Comparison of ENCODE assay signal across 1 cellular context in the genomic region with DNA sequence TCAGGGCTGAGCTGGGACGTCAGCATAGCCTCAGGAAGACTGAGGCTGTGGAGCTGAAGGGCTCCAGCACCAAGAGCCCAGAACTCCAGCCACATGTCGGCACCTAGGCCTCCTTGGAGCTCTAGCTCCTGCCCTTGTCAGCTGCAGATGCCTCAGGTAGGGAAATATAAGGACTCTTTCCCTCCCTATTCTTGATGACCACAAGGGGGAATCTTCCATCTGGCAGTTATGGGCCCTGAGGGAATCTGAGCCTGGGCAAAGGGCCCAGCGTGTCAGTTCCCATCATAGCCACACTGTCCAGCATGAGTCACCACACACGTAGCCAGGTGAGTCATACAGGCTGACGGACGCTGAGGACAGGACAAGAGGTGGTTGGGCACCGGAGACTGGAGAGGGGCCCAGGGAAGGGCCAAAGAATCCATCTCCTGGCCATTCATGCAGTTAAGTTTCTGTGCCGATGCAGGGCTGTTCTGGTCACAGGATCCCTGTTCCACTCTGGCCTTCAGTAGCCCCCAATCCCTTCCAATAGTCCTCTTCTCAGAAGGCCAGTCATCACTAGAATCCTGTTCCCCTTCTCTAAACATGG.
TF ChIP-seq lines count a peak whose summit lies in the region.

No MANE protein-coding gene starts in this region.

TF ChIP-seq in HEK293, 187 proteins besides CTCF, POLR2A, EP300 and RAD21 (continued from another document and continues in another):
- TF ChIP-seq, protein P1, sequence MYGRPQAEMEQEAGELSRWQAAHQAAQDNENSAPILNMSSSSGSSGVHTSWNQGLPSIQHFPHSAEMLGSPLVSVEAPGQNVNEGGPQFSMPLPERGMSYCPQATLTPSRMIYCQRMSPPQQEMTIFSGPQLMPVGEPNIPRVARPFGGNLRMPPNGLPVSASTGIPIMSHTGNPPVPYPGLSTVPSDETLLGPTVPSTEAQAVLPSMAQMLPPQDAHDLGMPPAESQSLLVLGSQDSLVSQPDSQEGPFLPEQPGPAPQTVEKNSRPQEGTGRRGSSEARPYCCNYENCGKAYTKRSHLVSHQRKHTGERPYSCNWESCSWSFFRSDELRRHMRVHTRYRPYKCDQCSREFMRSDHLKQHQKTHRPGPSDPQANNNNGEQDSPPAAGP (tag by site-specific recombination; IDR thresholded peaks at IDR 0.05) = peak; percentile 56; the same call in 1 of the 2 replicates
- no peak for TF ChIP-seq ZNF398 (tag by site-specific recombination; IDR thresholded peaks at IDR 0.05)
- no peak for TF ChIP-seq ZNF654 (tag by site-specific recombination; IDR thresholded peaks at IDR 0.05; ENCODE audit: low read depth)
- TF ChIP-seq PRDM1 (tag by site-specific recombination; IDR thresholded peaks at IDR 0.05) = no peak
- TF ChIP-seq PRDM2 (tag by site-specific recombination; IDR thresholded peaks at IDR 0.05; ENCODE audit: borderline replicate concordance) = no peak
- TF ChIP-seq EGR2 (tag by site-specific recombination; IDR thresholded peaks at IDR 0.05; ENCODE audit: low read depth) = no peak
- peak; percentile 83 for TF ChIP-seq ZNF692 (tag by site-specific recombination; IDR thresholded peaks at IDR 0.05)
- TF ChIP-seq HIC1 (tag by site-specific recombination; IDR thresholded peaks at IDR 0.05) = peak; percentile 70; the same call in 1 of the 2 replicates
- peak; percentile 45; the same call in 1 of the 2 replicates for TF ChIP-seq ZFP37 (tag by site-specific recombination; IDR thresholded peaks at IDR 0.05)
- 0 out of 2 replicates have a peak, but pooled peaks have one; percentile 31 for TF ChIP-seq ZBTB21 (tag by site-specific recombination; IDR thresholded peaks at IDR 0.05)
- TF ChIP-seq PRDM10 (tag by site-specific recombination; IDR thresholded peaks at IDR 0.05) = peak; percentile 73
- no peak for TF ChIP-seq ZNF48 (tag by site-specific recombination; IDR thresholded peaks at IDR 0.05)
- TF ChIP-seq IKZF3 (tag by site-specific recombination; IDR thresholded peaks at IDR 0.05) = no peak
- no peak for TF ChIP-seq ZSCAN30 (tag by site-specific recombination; IDR thresholded peaks at IDR 0.05)
- TF ChIP-seq GLIS1 (tag by site-specific recombination; IDR thresholded peaks at IDR 0.05) = peak; percentile 74
- no peak for TF ChIP-seq SETDB1 (IDR thresholded peaks at IDR 0.05; ENCODE audit: insufficient read length, low read length)
- TF ChIP-seq ZNF19 (tag by site-specific recombination; IDR thresholded peaks at IDR 0.05; ENCODE audit: low read depth) = no peak
- TF ChIP-seq BCL6B (tag by site-specific recombination; IDR thresholded peaks at IDR 0.05) = no peak
- TF ChIP-seq GLIS2 (tag by site-specific recombination; IDR thresholded peaks at IDR 0.05) = 0 out of 2 replicates have a peak, but pooled peaks have one; percentile 42
- TF ChIP-seq KLF7 (tag by site-specific recombination; IDR thresholded peaks at IDR 0.05; ENCODE audit: borderline replicate concordance) = no peak
- no peak for TF ChIP-seq SP7 (tag by site-specific recombination; IDR thresholded peaks at IDR 0.05)
- no peak for TF ChIP-seq ZNF2 (tag by site-specific recombination; IDR thresholded peaks at IDR 0.05)
- TF ChIP-seq ZBTB20 (tag by site-specific recombination; IDR thresholded peaks at IDR 0.05) = no peak
- TF ChIP-seq HOXD13 (CRISPR knock-in tag; IDR thresholded peaks at IDR 0.05; ENCODE audit: borderline replicate concordance) = no peak
- TF ChIP-seq ZNF112 (tag by site-specific recombination; IDR thresholded peaks at IDR 0.05) = no peak
- TF ChIP-seq, protein P2, sequence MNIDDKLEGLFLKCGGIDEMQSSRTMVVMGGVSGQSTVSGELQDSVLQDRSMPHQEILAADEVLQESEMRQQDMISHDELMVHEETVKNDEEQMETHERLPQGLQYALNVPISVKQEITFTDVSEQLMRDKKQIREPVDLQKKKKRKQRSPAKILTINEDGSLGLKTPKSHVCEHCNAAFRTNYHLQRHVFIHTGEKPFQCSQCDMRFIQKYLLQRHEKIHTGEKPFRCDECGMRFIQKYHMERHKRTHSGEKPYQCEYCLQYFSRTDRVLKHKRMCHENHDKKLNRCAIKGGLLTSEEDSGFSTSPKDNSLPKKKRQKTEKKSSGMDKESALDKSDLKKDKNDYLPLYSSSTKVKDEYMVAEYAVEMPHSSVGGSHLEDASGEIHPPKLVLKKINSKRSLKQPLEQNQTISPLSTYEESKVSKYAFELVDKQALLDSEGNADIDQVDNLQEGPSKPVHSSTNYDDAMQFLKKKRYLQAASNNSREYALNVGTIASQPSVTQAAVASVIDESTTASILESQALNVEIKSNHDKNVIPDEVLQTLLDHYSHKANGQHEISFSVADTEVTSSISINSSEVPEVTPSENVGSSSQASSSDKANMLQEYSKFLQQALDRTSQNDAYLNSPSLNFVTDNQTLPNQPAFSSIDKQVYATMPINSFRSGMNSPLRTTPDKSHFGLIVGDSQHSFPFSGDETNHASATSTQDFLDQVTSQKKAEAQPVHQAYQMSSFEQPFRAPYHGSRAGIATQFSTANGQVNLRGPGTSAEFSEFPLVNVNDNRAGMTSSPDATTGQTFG (tag by site-specific recombination; IDR thresholded peaks at IDR 0.05; ENCODE audit: borderline replicate concordance) = no peak
- TF ChIP-seq, protein P3, sequence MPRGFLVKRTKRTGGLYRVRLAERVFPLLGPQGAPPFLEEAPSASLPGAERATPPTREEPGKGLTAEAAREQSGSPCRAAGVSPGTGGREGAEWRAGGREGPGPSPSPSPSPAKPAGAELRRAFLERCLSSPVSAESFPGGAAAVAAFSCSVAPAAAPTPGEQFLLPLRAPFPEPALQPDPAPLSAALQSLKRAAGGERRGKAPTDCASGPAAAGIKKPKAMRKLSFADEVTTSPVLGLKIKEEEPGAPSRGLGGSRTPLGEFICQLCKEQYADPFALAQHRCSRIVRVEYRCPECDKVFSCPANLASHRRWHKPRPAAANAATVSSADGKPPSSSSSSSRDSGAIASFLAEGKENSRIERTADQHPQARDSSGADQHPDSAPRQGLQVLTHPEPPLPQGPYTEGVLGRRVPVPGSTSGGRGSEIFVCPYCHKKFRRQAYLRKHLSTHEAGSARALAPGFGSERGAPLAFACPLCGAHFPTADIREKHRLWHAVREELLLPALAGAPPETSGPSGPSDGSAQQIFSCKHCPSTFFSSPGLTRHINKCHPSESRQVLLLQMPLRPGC (tag by site-specific recombination; IDR thresholded peaks at IDR 0.05) = 0 out of 2 replicates have a peak, but pooled peaks have one; percentile 57
- no peak for TF ChIP-seq ZNF155 (tag by site-specific recombination; IDR thresholded peaks at IDR 0.05)
